ENCODE assay signal across 13 cellular contexts in the genomic region with DNA sequence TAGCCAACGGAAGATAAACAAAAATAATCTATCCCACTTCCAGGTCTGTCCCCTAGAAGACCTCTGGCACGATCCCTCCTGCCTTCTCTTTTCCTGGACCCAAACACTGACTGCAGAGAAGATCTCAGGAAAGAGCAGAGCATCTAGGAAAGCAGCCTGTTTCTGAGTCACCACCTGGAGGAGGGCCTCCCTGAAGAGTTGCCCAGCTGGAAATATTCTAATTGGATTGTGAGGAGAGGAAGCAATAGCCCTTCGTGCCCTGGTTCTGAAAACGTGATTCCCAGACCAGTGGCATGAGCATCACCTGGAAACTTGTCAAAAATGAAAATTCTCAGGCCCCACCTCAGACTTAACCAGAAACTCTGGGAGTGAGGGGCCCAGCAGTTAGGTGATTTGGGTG.
DNase-seq lines count a peak whose midpoint lies in the region; ATAC-seq, FAIRE-seq and TF ChIP-seq lines count a peak whose summit lies in the region.
"Had no signal": no experiment of that assay in that cellular context is flagged by ENCODE, and none has a peak within 500 bp of the region (broad histone marks: within the 10 kb centered on the region; RNA-seq: fewer than 3 reads in every experiment).

No MANE protein-coding gene starts in this region.

- no peaks in the 10 kb centered on the region for H3K9me2 ChIP-seq in PC-3 (replicated peaks; ENCODE audit: low read length)

- H3K27ac ChIP-seq in PC-3 (ENCODE audit: low read length): no peak overlapping the region
- no peak overlapping the region for H3K27ac ChIP-seq in fibroblast of lung (ENCODE audit: insufficient read depth, low read length)
- no peak overlapping the region for H3K27ac ChIP-seq in small intestine (ENCODE audit: low read depth in 1 of 2, low read length in 1 of 2)
- H3K27ac ChIP-seq: right lobe of liver had no signal

- H3K36me3 ChIP-seq in PC-3 (ENCODE audit: low read depth, low read length): no peaks in the 10 kb centered on the region
- no peaks in the 10 kb centered on the region for H3K36me3 ChIP-seq in fibroblast of lung (ENCODE audit: control insufficient read depth, insufficient read depth, low read length)
- H3K36me3 ChIP-seq in small intestine (ENCODE audit: control insufficient read depth in 2 of 2, insufficient read depth in 2 of 2, low read length in 2 of 2): no peaks in the 10 kb centered on the region
- H3K36me3 ChIP-seq: right lobe of liver had no signal

- DNase-seq in DMS79 treated with DMSO at 0.1 percent for 48 hours (lab: John Stamatoyannopoulos, UW): peak; percentile 7
- no peak for DNase-seq in DMS79 (lab: John Stamatoyannopoulos, UW)
- peak; percentile 69 for DNase-seq in PC-3
- peak; percentile 38 to 57 for DNase-seq in fibroblast of lung (ENCODE audit: low read depth in 2 of 2)
- DNase-seq in small intestine: peak; percentile 13
- DNase-seq: effector CD8-positive, alpha-beta T cell; NCI-H1417 treated with DMSO at 0.1 percent for 48 hours had no signal

- ATAC-seq in PC-3 (peak; percentile 91), GM18909 (IDR thresholded peaks at IDR 0.05; ENCODE audit: poor library complexity, unreplicated experiment) (no peak), GM21825 (IDR thresholded peaks at IDR 0.05; ENCODE audit: unreplicated experiment) (no peak), GM19452 (IDR thresholded peaks at IDR 0.05; ENCODE audit: unreplicated experiment) (no peak)

- H3K27me3 ChIP-seq in PC-3 (ENCODE audit: low read length): no peaks in the 10 kb centered on the region
- H3K27me3 ChIP-seq in fibroblast of lung (ENCODE audit: control insufficient read depth, insufficient read depth, low read length): no peaks in the 10 kb centered on the region
- no peaks in the 10 kb centered on the region for H3K27me3 ChIP-seq in small intestine (ENCODE audit: control insufficient read depth in 2 of 2, insufficient read depth in 2 of 2, low read length in 2 of 2)
- H3K27me3 ChIP-seq: right lobe of liver had no signal

- BruUV-seq in PC-3 (replicated peaks; lab: Mats Ljungman, UMichigan): no TSS peak

- no peak for FAIRE-seq in small intestine (lab: Jason Lieb, UNC)
- FAIRE-seq: A204.1, GM18507 had no signal

- CTCF ChIA-PET in PC-3 (lab: Charles Lee): no interaction called here

- H3K4me2 ChIP-seq in PC-3 (ENCODE audit: low read length): peak overlapping the region; percentile 58
- H3K4me2 ChIP-seq in fibroblast of lung (ENCODE audit: extremely low read depth, insufficient read depth, low read length): peak overlapping the region; percentile 46

- intact Hi-C loops in PC-3 (cut with micrococcal nuclease): no loop called here

- H2AFZ ChIP-seq in PC-3 (ENCODE audit: low read length) (0 out of 2 replicates have a peak overlapping the region, but pooled peaks have one; percentile 51), fibroblast of lung (ENCODE audit: low read length) (no peak overlapping the region)

- H3K79me2 ChIP-seq in PC-3 (ENCODE audit: low read length) (no peaks in the 10 kb centered on the region), fibroblast of lung (ENCODE audit: control insufficient read depth, insufficient read depth, low read length) (no peaks in the 10 kb centered on the region)

- H3K4me1 ChIP-seq in PC-3 (ENCODE audit: insufficient read depth, low read length) (peaks cover 10% of the 10 kb centered on the region), fibroblast of lung (ENCODE audit: control insufficient read depth, extremely low read depth, insufficient read depth, low read length) (peaks cover 2% of the 10 kb centered on the region), small intestine (ENCODE audit: control insufficient read depth in 2 of 2, insufficient read depth in 1 of 2, low read depth in 1 of 2, low read length in 1 of 2) (peaks cover 0 to 2% of the 10 kb centered on the region in 2 donors)

- H3K9ac ChIP-seq in PC-3 (ENCODE audit: low read length): no peak overlapping the region
- H3K9ac ChIP-seq in fibroblast of lung (ENCODE audit: insufficient read depth, low read length): no peak overlapping the region

- 11 to 31% (median 26%) methylated on average over 4 of the region's 4 CpGs for WGBS in small intestine, 3 donors

- H4K20me1 ChIP-seq in PC-3 (ENCODE audit: low read length) (no peaks in the 10 kb centered on the region), fibroblast of lung (ENCODE audit: control insufficient read depth, extremely low read depth, insufficient read depth, low read length) (no peaks in the 10 kb centered on the region)

- POLR2A ChIA-PET in PC-3 (lab: Charles Lee; ENCODE audit: unreplicated experiment): no interaction called here

- no peaks in the 10 kb centered on the region for H3F3A ChIP-seq in PC-3 (ENCODE audit: low read length, unreplicated experiment)

- H3K9me3 ChIP-seq in PC-3 (ENCODE audit: low read length) (no peaks in the 10 kb centered on the region), fibroblast of lung (ENCODE audit: control insufficient read depth, insufficient read depth, low read depth, low read length) (no peaks in the 10 kb centered on the region), small intestine (ENCODE audit: control insufficient read depth, low read depth) (no peaks in the 10 kb centered on the region)
- H3K9me3 ChIP-seq: right lobe of liver had no signal

- TF ChIP-seq CTCF in PC-3 (conservative IDR thresholded peaks at IDR 0.05; ENCODE audit: low read depth, low read length) (no peak), fibroblast of lung (conservative IDR thresholded peaks at IDR 0.05 in 1 of 2, IDR thresholded peaks at IDR 0.05 in 1 of 2; ENCODE audit: low read depth in 1 of 2, low read length in 2 of 2) (no peak)

- no peak overlapping the region; the same call in 1 of the 2 replicates for H3K4me3 ChIP-seq in PC-3 (ENCODE audit: low read length)
- H3K4me3 ChIP-seq in fibroblast of lung (replicated peaks in 1 of 4; ENCODE audit: control extremely low read depth in 1 of 4, insufficient read depth in 1 of 4, low read depth in 3 of 4, low read length in 4 of 4): no peak overlapping the region
- no peak overlapping the region for H3K4me3 ChIP-seq in small intestine (ENCODE audit: low read depth in 1 of 2, low read length in 2 of 2)
- H3K4me3 ChIP-seq: right lobe of liver had no signal
